Comparison of ENCODE assay signal across 21 cellular contexts in genomic region chr9:34451135-34451534, GRCh38. TPM values are rescaled to one million over a fixed set of nuclear protein-coding genes. Genes with fewer than 3 reads are reported as not detected.
DNase-seq lines count a peak whose midpoint lies in the region; ATAC-seq and TF ChIP-seq lines count a peak whose summit lies in the region.
"Had no signal": no experiment of that assay in that cellular context is flagged by ENCODE, and none has a peak within 500 bp of the region (broad histone marks: within the 10 kb centered on the region; RNA-seq: fewer than 3 reads in every experiment).

No MANE protein-coding gene starts in this region.

- in situ Hi-C loops in ACHN (cut with HindIII; ENCODE audit: low pct_ligation_motif_present, low pct_unique_long_range_greater_than_20kb, low sequenced_read_pairs), result no loop called here

- peak overlapping the region in 2 of 3 donors; percentile 27 to 52 for H3K9ac ChIP-seq in skeletal muscle tissue (ENCODE audit: low read depth in 1 of 3, low read length in 3 of 3)
- H3K9ac ChIP-seq: BLaER1 had no signal

- peaks cover 21% of the 10 kb centered on the region for H3K4me1 Mint-ChIP-seq in activated naive CD4-positive, alpha-beta T cell treated with anti-CD3 and anti-CD28 coated beads, Interleukin-2, amount 10 ng/mL, durations not matched to agents 7 days and 5 days
- H3K4me1 Mint-ChIP-seq in chondrocyte (ENCODE audit: low read depth), result peaks cover 36% of the 10 kb centered on the region
- H3K4me1 Mint-ChIP-seq: mesothelial cell of epicardium had no signal

- H3K27ac ChIP-seq in skeletal muscle tissue (ENCODE audit: low read depth, low read length), result no peak overlapping the region
- H3K27ac ChIP-seq: BLaER1, RWPE1, vagina had no signal

- ATAC-seq in activated naive CD4-positive, alpha-beta T cell treated with anti-CD3 and anti-CD28 coated beads, Interleukin-2, amount 50 U/mL, for 72 hours, result peak; percentile 2 to 8
- peak; percentile 72 for ATAC-seq in left ventricle myocardium superior
- ATAC-seq in HG03442 (IDR thresholded peaks at IDR 0.05; ENCODE audit: unreplicated experiment), result no peak
- ATAC-seq: body of pancreas had no signal

- peak overlapping the region; percentile 2 to 44 for H3K27ac Mint-ChIP-seq in activated naive CD4-positive, alpha-beta T cell treated with anti-CD3 and anti-CD28 coated beads, Interleukin-2, amount 50 U/mL, for 72 hours
- no peak overlapping the region for H3K27ac Mint-ChIP-seq in activated naive CD4-positive, alpha-beta T cell treated with anti-CD3 and anti-CD28 coated beads, Interleukin-2, amount 10 ng/mL, durations not matched to agents 7 days and 5 days
- peak overlapping the region; percentile 39 for H3K27ac Mint-ChIP-seq in chondrocyte (ENCODE audit: unreplicated experiment)
- H3K27ac Mint-ChIP-seq: activated naive CD8-positive, alpha-beta T cell treated with anti-CD3 and anti-CD28 coated beads, Interleukin-2, amount 10 ng/mL, durations not matched to agents 7 days and 5 days; mesothelial cell of epicardium had no signal

- peaks cover 37 to 64% (median 48%) of the 10 kb centered on the region in 3 donors for H3K4me1 ChIP-seq in skeletal muscle tissue (ENCODE audit: control insufficient read depth in 3 of 3, insufficient read depth in 3 of 3, low read length in 3 of 3)
- H3K4me1 ChIP-seq: body of pancreas had no signal

- no peak for TF ChIP-seq CTCF in chondrocyte (IDR thresholded peaks at IDR 0.05)

- no peak for DNase-seq in activated naive CD4-positive, alpha-beta T cell treated with anti-CD3 and anti-CD28 coated beads, Interleukin-2, amount 50 U/mL, for 72 hours (ENCODE audit: low spot score in 2 of 2)
- no peak for DNase-seq in activated naive CD4-positive, alpha-beta T cell treated with anti-CD3 and anti-CD28 coated beads, Interleukin-2, amount 10 ng/mL, durations not matched to agents 7 days and 5 days
- DNase-seq in chondrocyte (ENCODE audit: low spot score) (no peak), left ventricle myocardium superior (no peak), ACHN (no peak), erythroblast (lab: John Stamatoyannopoulos, UW) (no peak)
- DNase-seq: activated naive CD8-positive, alpha-beta T cell treated with anti-CD3 and anti-CD28 coated beads, Interleukin-2, amount 10 ng/mL, durations not matched to agents 7 days and 5 days; body of pancreas; NCI-H1105; NCI-H2107; NCI-H510A treated with DMSO at 0.1 percent for 48 hours; stimulated activated CD4-positive, alpha-beta T cell treated with anti-CD3 and anti-CD28 coated beads, Interleukin-4, amount 100 ng/mL, for 24 hours had no signal

- H3K4me3 ChIP-seq in skeletal muscle tissue (ENCODE audit: low read length in 3 of 3), result no peak overlapping the region
- H3K4me3 ChIP-seq: BLaER1, body of pancreas, vagina had no signal

- CTCF ChIA-PET in activated naive CD4-positive, alpha-beta T cell treated with anti-CD3 and anti-CD28 coated beads, Interleukin-2, amount 10 ng/mL, durations not matched to agents 7 days and 5 days (lab: Charles Lee), result interaction anchor here (0.8 to 1.6 kb wide), 2 partner anchors 47 to 49 kb away, joined by 3 to 5 read pairs; no protein-coding TSS in a partner anchor

- H3K36me3 ChIP-seq in skeletal muscle tissue (ENCODE audit: control insufficient read depth in 3 of 3, insufficient read depth in 3 of 3, low read length in 3 of 3), result no peaks in the 10 kb centered on the region
- H3K36me3 ChIP-seq: BLaER1, vagina had no signal

- no peak overlapping the region for H3K4me3 Mint-ChIP-seq in activated naive CD4-positive, alpha-beta T cell treated with anti-CD3 and anti-CD28 coated beads, Interleukin-2, amount 10 ng/mL, durations not matched to agents 7 days and 5 days
- H3K4me3 Mint-ChIP-seq in chondrocyte (ENCODE audit: unreplicated experiment), result no peak overlapping the region
- H3K4me3 Mint-ChIP-seq: activated naive CD8-positive, alpha-beta T cell treated with anti-CD3 and anti-CD28 coated beads, Interleukin-2, amount 10 ng/mL, durations not matched to agents 7 days and 5 days; mesothelial cell of epicardium had no signal

- no peaks in the 10 kb centered on the region for H3K9me3 Mint-ChIP-seq in activated naive CD4-positive, alpha-beta T cell treated with anti-CD3 and anti-CD28 coated beads, Interleukin-2, amount 50 U/mL, for 72 hours
- H3K9me3 Mint-ChIP-seq in activated naive CD4-positive, alpha-beta T cell treated with anti-CD3 and anti-CD28 coated beads, Interleukin-2, amount 10 ng/mL, durations not matched to agents 7 days and 5 days, result no peaks in the 10 kb centered on the region
- no peaks in the 10 kb centered on the region for H3K9me3 Mint-ChIP-seq in chondrocyte (ENCODE audit: low read depth)
- H3K9me3 Mint-ChIP-seq: activated naive CD8-positive, alpha-beta T cell treated with anti-CD3 and anti-CD28 coated beads, Interleukin-2, amount 10 ng/mL, durations not matched to agents 7 days and 5 days; mesothelial cell of epicardium had no signal

- H3K36me3 Mint-ChIP-seq in activated naive CD4-positive, alpha-beta T cell treated with anti-CD3 and anti-CD28 coated beads, Interleukin-2, amount 50 U/mL, for 72 hours, result no peaks in the 10 kb centered on the region
- no peaks in the 10 kb centered on the region for H3K36me3 Mint-ChIP-seq in activated naive CD4-positive, alpha-beta T cell treated with anti-CD3 and anti-CD28 coated beads, Interleukin-2, amount 10 ng/mL, durations not matched to agents 7 days and 5 days
- H3K36me3 Mint-ChIP-seq in chondrocyte (ENCODE audit: low read depth), result peaks cover 3% of the 10 kb centered on the region
- H3K36me3 Mint-ChIP-seq: mesothelial cell of epicardium had no signal

- H3K27me3 Mint-ChIP-seq in activated naive CD4-positive, alpha-beta T cell treated with anti-CD3 and anti-CD28 coated beads, Interleukin-2, amount 10 ng/mL, durations not matched to agents 7 days and 5 days, result no peaks in the 10 kb centered on the region
- no peaks in the 10 kb centered on the region for H3K27me3 Mint-ChIP-seq in chondrocyte (ENCODE audit: low read depth)
- H3K27me3 Mint-ChIP-seq: activated naive CD8-positive, alpha-beta T cell treated with anti-CD3 and anti-CD28 coated beads, Interleukin-2, amount 10 ng/mL, durations not matched to agents 7 days and 5 days had no signal

- no peaks in the 10 kb centered on the region for H3K9me3 ChIP-seq in skeletal muscle tissue (ENCODE audit: control insufficient read depth in 3 of 3, low read length in 3 of 3)
- H3K9me3 ChIP-seq: BLaER1, body of pancreas, vagina had no signal

- intact Hi-C loops in left ventricle myocardium superior (cut with micrococcal nuclease), result no loop called here

- no peak for TF ChIP-seq POLR2A in erythroblast (IDR thresholded peaks at IDR 0.05; ENCODE audit: low read length)

- no peaks in the 10 kb centered on the region for H3K27me3 ChIP-seq in skeletal muscle tissue (ENCODE audit: control insufficient read depth in 3 of 3, insufficient read depth in 3 of 3, low read length in 3 of 3)
- H3K27me3 ChIP-seq: BLaER1, body of pancreas, vagina had no signal

RNA-seq across cellular contexts. Expression of gene FAM219A, which starts 7.2 kb away (rescaled TPM):
- 10 to 100 TPM in 1 of 2 donors, 1 to 10 TPM in 1; 9.8 to 15.0 TPM for total RNA-seq in activated naive CD4-positive, alpha-beta T cell treated with anti-CD3 and anti-CD28 coated beads, Interleukin-2, amount 50 U/mL, for 72 hours
- total RNA-seq in chondrocyte, result 24.5 to 37.5 TPM (median 35.7 TPM) in 3 replicates
- total RNA-seq in left ventricle myocardium superior, result 19.7 TPM
- total RNA-seq in skeletal muscle tissue, result 2.6 TPM

RNA-seq across cellular contexts. Expression of gene DNAI1, which starts 7.5 kb away (rescaled TPM):
- total RNA-seq in activated naive CD4-positive, alpha-beta T cell treated with anti-CD3 and anti-CD28 coated beads, Interleukin-2, amount 50 U/mL, for 72 hours, result under 1 TPM in 1 of 2 donors, not detected in 1; 0.61 TPM
- total RNA-seq in chondrocyte (0.25 TPM in 1 of 3 replicates, not detected in the others), left ventricle myocardium superior (not detected), skeletal muscle tissue (not detected)
- total RNA-seq: activated naive CD8-positive, alpha-beta T cell treated with anti-CD3 and anti-CD28 coated beads, Interleukin-2, amount 10 ng/mL, durations not matched to agents 7 days and 5 days; Daoy; kidney epithelial cell; mesothelial cell of epicardium; pulmonary artery endothelial cell; vagina had no signal
